In genomic region chr17:28342313-28342712, GRCh38 we compare ENCODE assay signal across 25 cellular contexts. TPM values are rescaled to one million over a fixed set of nuclear protein-coding genes. Genes with fewer than 3 reads are reported as not detected.
DNase-seq lines count a peak whose midpoint lies in the region; ATAC-seq and TF ChIP-seq lines count a peak whose summit lies in the region.
"Had no signal": no experiment of that assay in that cellular context is flagged by ENCODE, and none has a peak within 500 bp of the region (broad histone marks: within the 10 kb centered on the region; RNA-seq: fewer than 3 reads in every experiment).

No MANE protein-coding gene starts in this region.

- H3K27me3 Mint-ChIP-seq in activated T-cell treated with anti-CD3 and anti-CD28 coated beads, Interleukin-2, amount 50 U/mL, for 72 hours (ENCODE audit: low read depth) = no peaks in the 10 kb centered on the region
- no peaks in the 10 kb centered on the region for H3K27me3 Mint-ChIP-seq in activated T-cell treated with anti-CD3 and anti-CD28 coated beads, Interleukin-2, amount 50 U/mL, for 4 hours (ENCODE audit: low read depth)
- H3K27me3 Mint-ChIP-seq in neural crest cell (ENCODE audit: low read depth) (no peaks in the 10 kb centered on the region), neural progenitor cell (ENCODE audit: insufficient read depth, low read depth) (no peaks in the 10 kb centered on the region)
- H3K27me3 Mint-ChIP-seq: CD4-positive, CD25-positive, alpha-beta regulatory T cell had no signal

- peaks cover 31% of the 10 kb centered on the region for H4K20me1 ChIP-seq in neural progenitor cell (ENCODE audit: low read depth)

- H3K27ac Mint-ChIP-seq in activated T-cell treated with anti-CD3 and anti-CD28 coated beads, Interleukin-2, amount 50 U/mL, for 72 hours = peak overlapping the region; percentile 16
- H3K27ac Mint-ChIP-seq in neural crest cell (ENCODE audit: unreplicated experiment) (no peak overlapping the region), neural progenitor cell (no peak overlapping the region)

- H3K4me1 ChIP-seq in neural progenitor cell = peaks cover 4% of the 10 kb centered on the region
- H3K4me1 ChIP-seq: HAP-1 had no signal

- no peaks in the 10 kb centered on the region for H3K27me3 ChIP-seq in neural progenitor cell
- H3K27me3 ChIP-seq: Peyer's patch had no signal

- H3K36me3 ChIP-seq in neural progenitor cell = no peaks in the 10 kb centered on the region

- TF ChIP-seq CTCF in RWPE1 (conservative IDR thresholded peaks at IDR 0.05; ENCODE audit: low read depth) (no peak), neural crest cell (conservative IDR thresholded peaks at IDR 0.05) (no peak), neural progenitor cell (IDR thresholded peaks at IDR 0.05) (no peak)

- peaks cover 17% of the 10 kb centered on the region for H3K79me2 ChIP-seq in neural progenitor cell (ENCODE audit: low read depth)

- no peak overlapping the region for H3K4me2 ChIP-seq in neural progenitor cell
- H3K4me2 ChIP-seq: SK-N-SH had no signal

- H3F3A ChIP-seq in neural progenitor cell (ENCODE audit: low read depth) = peaks cover 17% of the 10 kb centered on the region

- no peak for DNase-seq in activated T-cell treated with anti-CD3 and anti-CD28 coated beads, Interleukin-2, amount 50 U/mL, for 72 hours
- no peak for DNase-seq in activated T-cell treated with anti-CD3 and anti-CD28 coated beads, Interleukin-2, amount 50 U/mL, for 4 hours
- DNase-seq in D341Med (ENCODE audit: low spot score) = peak; percentile 32
- no peak for DNase-seq in RWPE1 (ENCODE audit: low spot score)
- no peak for DNase-seq in neural crest cell (ENCODE audit: low read depth, low spot score)
- no peak for DNase-seq in activated gamma-delta T cell treated with Interleukin-2 at 50 U/mL for 16 hours
- DNase-seq in iPS-NIHi7 (ENCODE audit: extremely low spot score) = no peak
- DNase-seq in neural progenitor cell (ENCODE audit: low spot score) = no peak
- DNase-seq: CD4-positive, CD25-positive, alpha-beta regulatory T cell; GOT3; Kasumi-1; NCI-H1092 treated with DMSO at 0.1 percent for 48 hours; NCI-H1436; NCI-H187; NCI-H2081 treated with DMSO at 0.1 percent for 48 hours; NCI-H2171; NCI-H226; NCI-H510A; NCI-H69; OCI-M1; Peyer's patch; SK-N-SH had no signal

- CTCF ChIA-PET in RWPE1 (lab: Yijun Ruan, JAX) = no interaction called here

- no peak overlapping the region for H3K9ac ChIP-seq in neural progenitor cell
- H3K9ac ChIP-seq: SK-N-SH had no signal

- H3K27ac ChIP-seq in RWPE1 (peak overlapping the region; percentile 95; the same call in 1 of the 2 replicates), neural progenitor cell (no peak overlapping the region)
- H3K27ac ChIP-seq: Peyer's patch had no signal

- H3K36me3 Mint-ChIP-seq in activated T-cell treated with anti-CD3 and anti-CD28 coated beads, Interleukin-2, amount 50 U/mL, for 72 hours (ENCODE audit: insufficient read depth in 2 of 2) = peaks cover 0 to 3% of the 10 kb centered on the region in 2 donors
- peaks cover 29% of the 10 kb centered on the region for H3K36me3 Mint-ChIP-seq in activated T-cell treated with anti-CD3 and anti-CD28 coated beads, Interleukin-2, amount 50 U/mL, for 4 hours (ENCODE audit: insufficient read depth)
- H3K36me3 Mint-ChIP-seq in neural crest cell (ENCODE audit: low read depth) (peaks cover 5% of the 10 kb centered on the region), neural progenitor cell (peaks cover 11% of the 10 kb centered on the region)

- ATAC-seq in activated T-cell treated with anti-CD3 and anti-CD28 coated beads, Interleukin-2, amount 50 U/mL, for 72 hours (replicated peaks in 1 of 2) = no peak
- no peak for ATAC-seq in activated T-cell treated with anti-CD3 and anti-CD28 coated beads, Interleukin-2, amount 50 U/mL, for 4 hours

- H3K4me1 Mint-ChIP-seq in activated T-cell treated with anti-CD3 and anti-CD28 coated beads, Interleukin-2, amount 50 U/mL, for 72 hours (ENCODE audit: low read depth) = peaks cover 17% of the 10 kb centered on the region
- H3K4me1 Mint-ChIP-seq in activated T-cell treated with anti-CD3 and anti-CD28 coated beads, Interleukin-2, amount 50 U/mL, for 4 hours (ENCODE audit: low read depth) = peaks cover 12% of the 10 kb centered on the region
- H3K4me1 Mint-ChIP-seq in neural crest cell (peaks cover 9% of the 10 kb centered on the region), neural progenitor cell (peaks cover 17% of the 10 kb centered on the region)

- H3K4me3 ChIP-seq in neural progenitor cell = no peak overlapping the region
- H3K4me3 ChIP-seq: HAP-1, Peyer's patch had no signal

- H2AFZ ChIP-seq in neural progenitor cell (replicated peaks) = no peak overlapping the region

- no peak overlapping the region for H3K4me3 Mint-ChIP-seq in activated T-cell treated with anti-CD3 and anti-CD28 coated beads, Interleukin-2, amount 50 U/mL, for 72 hours
- no peak overlapping the region for H3K4me3 Mint-ChIP-seq in activated T-cell treated with anti-CD3 and anti-CD28 coated beads, Interleukin-2, amount 50 U/mL, for 4 hours
- H3K4me3 Mint-ChIP-seq in neural crest cell (peak overlapping the region; percentile 54), neural progenitor cell (no peak overlapping the region)
- H3K4me3 Mint-ChIP-seq: CD4-positive, CD25-positive, alpha-beta regulatory T cell had no signal

- no peaks in the 10 kb centered on the region for H3K9me3 ChIP-seq in neural progenitor cell (ENCODE audit: low read depth)
- H3K9me3 ChIP-seq: HAP-1, Peyer's patch, SK-N-SH had no signal

- POLR2A ChIA-PET in RWPE1 (lab: Yijun Ruan, JAX; ENCODE audit: low non-redundant PET) = no interaction called here

- H3K9me3 Mint-ChIP-seq in activated T-cell treated with anti-CD3 and anti-CD28 coated beads, Interleukin-2, amount 50 U/mL, for 72 hours = no peaks in the 10 kb centered on the region
- no peaks in the 10 kb centered on the region for H3K9me3 Mint-ChIP-seq in activated T-cell treated with anti-CD3 and anti-CD28 coated beads, Interleukin-2, amount 50 U/mL, for 4 hours
- H3K9me3 Mint-ChIP-seq in neural crest cell = no peaks in the 10 kb centered on the region
- no peaks in the 10 kb centered on the region for H3K9me3 Mint-ChIP-seq in neural progenitor cell
- H3K9me3 Mint-ChIP-seq: CD4-positive, CD25-positive, alpha-beta regulatory T cell had no signal

RNA-seq across cellular contexts. Expression of gene TNFAIP1, which starts 6.8 kb away (rescaled TPM):
- 10 to 100 TPM; 20.9 to 22.1 TPM for total RNA-seq in activated T-cell treated with anti-CD3 and anti-CD28 coated beads, Interleukin-2, amount 50 U/mL, for 72 hours
- total RNA-seq in activated T-cell treated with anti-CD3 and anti-CD28 coated beads, Interleukin-2, amount 50 U/mL, for 4 hours = 10 to 100 TPM; 19.5 to 24.2 (median 23.1) TPM
- 38.2 and 38.8 TPM in 2 replicates for total RNA-seq in neural crest cell
- 13.7 and 18.6 TPM in 2 replicates for total RNA-seq in neural progenitor cell (ENCODE audit: low replicate concordance)

RNA-seq across cellular contexts. Expression of gene IFT20, which starts 7.0 kb away (rescaled TPM):
- total RNA-seq in activated T-cell treated with anti-CD3 and anti-CD28 coated beads, Interleukin-2, amount 50 U/mL, for 72 hours = 10 to 100 TPM; 31.1 to 31.7 TPM
- 10 to 100 TPM; 18.1 to 22.1 (median 19.4) TPM for total RNA-seq in activated T-cell treated with anti-CD3 and anti-CD28 coated beads, Interleukin-2, amount 50 U/mL, for 4 hours
- total RNA-seq in neural crest cell (14.0 and 15.9 TPM in 2 replicates), neural progenitor cell (ENCODE audit: low replicate concordance) (25.7 and 68.2 TPM in 2 replicates)

RNA-seq across cellular contexts. Expression of gene POLDIP2, which starts 15.0 kb away (rescaled TPM):
- total RNA-seq in activated T-cell treated with anti-CD3 and anti-CD28 coated beads, Interleukin-2, amount 50 U/mL, for 72 hours = 10 to 100 TPM; 78.2 to 91.2 TPM
- 100 to 1,000 TPM; 141 to 168 (median 150) TPM for total RNA-seq in activated T-cell treated with anti-CD3 and anti-CD28 coated beads, Interleukin-2, amount 50 U/mL, for 4 hours
- total RNA-seq in neural crest cell = 75.5 and 78.2 TPM in 2 replicates
- 44.6 and 65.0 TPM in 2 replicates for total RNA-seq in neural progenitor cell (ENCODE audit: low replicate concordance)

RNA-seq across cellular contexts. Expression of gene SEBOX, which starts 22.7 kb away (rescaled TPM):
- not detected for total RNA-seq in activated T-cell treated with anti-CD3 and anti-CD28 coated beads, Interleukin-2, amount 50 U/mL, for 72 hours
- total RNA-seq in activated T-cell treated with anti-CD3 and anti-CD28 coated beads, Interleukin-2, amount 50 U/mL, for 4 hours = not detected
- total RNA-seq in neural crest cell = not detected in 2 replicates
- not detected in 2 replicates for total RNA-seq in neural progenitor cell (ENCODE audit: low replicate concordance)
- total RNA-seq: A172; CD4-positive, CD25-positive, alpha-beta regulatory T cell; M059J; Peyer's patch had no signal

RNA-seq across cellular contexts. Expression of gene TMEM97, which starts 23.3 kb away (rescaled TPM):
- total RNA-seq in activated T-cell treated with anti-CD3 and anti-CD28 coated beads, Interleukin-2, amount 50 U/mL, for 72 hours = 10 to 100 TPM; 23.4 to 38.2 TPM
- 10 to 100 TPM; 41.3 to 55.1 (median 44.8) TPM for total RNA-seq in activated T-cell treated with anti-CD3 and anti-CD28 coated beads, Interleukin-2, amount 50 U/mL, for 4 hours
- total RNA-seq in neural crest cell (276 and 298 TPM in 2 replicates), neural progenitor cell (ENCODE audit: low replicate concordance) (126 and 136 TPM in 2 replicates)
